22 cellular contexts compared by ENCODE assay signal in the genomic region with DNA sequence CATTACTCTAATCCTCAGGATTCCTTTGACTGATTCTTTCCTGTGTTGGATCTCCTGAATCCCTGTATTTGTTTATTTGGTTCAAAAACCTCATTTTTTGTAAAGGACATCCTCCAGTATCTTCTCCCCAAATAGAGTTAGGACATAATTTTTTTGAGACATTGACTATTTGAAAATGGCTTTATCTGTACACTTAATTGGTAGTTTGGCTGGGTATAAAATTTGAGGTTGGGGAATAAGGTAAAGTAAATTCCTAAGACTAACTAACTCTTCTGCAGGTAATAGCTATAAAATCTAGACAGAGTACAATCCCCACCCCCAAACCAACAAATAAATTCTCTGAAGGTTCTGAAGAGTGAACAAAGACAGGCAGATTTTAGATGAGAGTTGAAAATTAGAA.
"Had no signal": no experiment of that assay in that cellular context is flagged by ENCODE, and none has a peak within 500 bp of the region (broad histone marks: within the 10 kb centered on the region; RNA-seq: fewer than 3 reads in every experiment).

No MANE protein-coding gene starts in this region.

- H3K27me3 ChIP-seq: colonic mucosa, esophagus muscularis mucosa, foreskin keratinocyte, gastroesophageal sphincter, left lung had no signal

- DNase-seq: colonic mucosa; cortex of kidney; effector CD8-positive, alpha-beta T cell; effector memory CD8-positive, alpha-beta T cell; foreskin keratinocyte; glutamatergic neuron; head of caudate nucleus; heart right ventricle; hippocampal formation; left cardiac atrium; left lung; left ventricle myocardium superior; lower lobe of right lung; mesenchymal stem cell; mucosa of descending colon; naive B cell had no signal

- H3K4me3 ChIP-seq: colonic mucosa, esophagus muscularis mucosa, gastroesophageal sphincter, heart right ventricle, left lung, lower lobe of right lung, mucosa of descending colon had no signal

- FAIRE-seq: endothelial cell of umbilical vein, frontal cortex, islet of Langerhans, keratinocyte had no signal

- H3K27ac ChIP-seq: colonic mucosa, esophagus muscularis mucosa, foreskin keratinocyte, gastroesophageal sphincter, heart right ventricle, left lung, lower lobe of right lung had no signal

- H3K9me3 ChIP-seq: colonic mucosa had no signal

- H3K4me1 ChIP-seq: colonic mucosa, esophagus muscularis mucosa, foreskin keratinocyte, gastroesophageal sphincter, heart right ventricle, left lung, lower lobe of right lung had no signal

- ATAC-seq: effector memory CD8-positive, alpha-beta T cell; foreskin keratinocyte; gastroesophageal sphincter; heart right ventricle; left cardiac atrium; left lung; left ventricle myocardium superior; lower lobe of right lung; mucosa of descending colon had no signal

- H3K36me3 ChIP-seq: colonic mucosa, esophagus muscularis mucosa, gastroesophageal sphincter, heart right ventricle, left lung, lower lobe of right lung had no signal
